In the genomic region with DNA sequence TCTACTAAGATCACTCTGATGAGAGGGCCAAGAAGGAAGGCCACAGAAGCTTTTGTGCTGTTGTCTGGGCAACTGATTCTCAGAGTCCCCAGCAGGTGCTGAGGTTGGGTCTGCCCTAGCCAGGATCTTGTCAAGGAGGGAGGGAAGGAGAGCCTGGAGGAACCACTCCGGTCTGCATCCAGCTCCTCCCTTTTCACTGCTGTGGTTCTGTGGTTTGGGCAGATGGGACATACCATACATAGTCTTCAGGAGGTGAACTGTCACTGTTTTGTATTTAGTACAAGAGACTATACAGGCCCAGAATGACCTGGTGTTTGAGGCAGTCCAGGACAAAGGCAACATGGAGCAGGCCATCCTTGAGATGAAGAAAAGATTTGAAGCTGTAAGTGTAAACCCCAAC, we compare ENCODE assay signal across 18 cellular contexts. TPM values are rescaled to one million over a fixed set of nuclear protein-coding genes. Genes with fewer than 3 reads are reported as not detected.
DNase-seq lines count a peak whose midpoint lies in the region; ATAC-seq lines count a peak whose summit lies in the region.
"Had no signal": no experiment of that assay in that cellular context is flagged by ENCODE, and none has a peak within 500 bp of the region (broad histone marks: within the 10 kb centered on the region; RNA-seq: fewer than 3 reads in every experiment).

No MANE protein-coding gene starts in this region.

- H3K27me3 Mint-ChIP-seq in activated naive CD8-positive, alpha-beta T cell treated with anti-CD3 and anti-CD28 coated beads, Interleukin-2, amount 50 U/mL, for 24 hours = no peaks in the 10 kb centered on the region
- peaks cover 0 to 4% (median 0%) of the 10 kb centered on the region in 5 donors for H3K27me3 Mint-ChIP-seq in naive thymus-derived CD4-positive, alpha-beta T cell
- no peaks in the 10 kb centered on the region for H3K27me3 Mint-ChIP-seq in activated CD4-positive, alpha-beta memory T cell treated with anti-CD3 and anti-CD28 coated beads for 36 hours
- H3K27me3 Mint-ChIP-seq in T-cell = peaks cover 0 to 2% of the 10 kb centered on the region in 2 donors

- H3K9me3 ChIP-seq in naive thymus-derived CD4-positive, alpha-beta T cell (ENCODE audit: control insufficient read depth in 2 of 3, low read length in 3 of 3) = no peaks in the 10 kb centered on the region
- H3K9me3 ChIP-seq: heart right ventricle had no signal

- H3K4me3 Mint-ChIP-seq in activated naive CD8-positive, alpha-beta T cell treated with anti-CD3 and anti-CD28 coated beads, Interleukin-2, amount 50 U/mL, for 24 hours = no peak overlapping the region
- H3K4me3 Mint-ChIP-seq in naive thymus-derived CD4-positive, alpha-beta T cell = no peak overlapping the region
- H3K4me3 Mint-ChIP-seq in activated CD4-positive, alpha-beta memory T cell treated with anti-CD3 and anti-CD28 coated beads for 36 hours = no peak overlapping the region
- no peak overlapping the region for H3K4me3 Mint-ChIP-seq in T-cell
- H3K4me3 Mint-ChIP-seq: nephron progenitor cell had no signal

- H3K9me3 Mint-ChIP-seq in activated naive CD8-positive, alpha-beta T cell treated with anti-CD3 and anti-CD28 coated beads, Interleukin-2, amount 50 U/mL, for 24 hours = no peaks in the 10 kb centered on the region
- peaks cover 0 to 1% (median 0%) of the 10 kb centered on the region in 11 donors for H3K9me3 Mint-ChIP-seq in naive thymus-derived CD4-positive, alpha-beta T cell
- no peaks in the 10 kb centered on the region for H3K9me3 Mint-ChIP-seq in activated CD4-positive, alpha-beta memory T cell treated with anti-CD3 and anti-CD28 coated beads for 36 hours
- H3K9me3 Mint-ChIP-seq in T-cell = no peaks in the 10 kb centered on the region
- H3K9me3 Mint-ChIP-seq: nephron progenitor cell had no signal

- no peaks in the 10 kb centered on the region for H3K36me3 ChIP-seq in naive thymus-derived CD4-positive, alpha-beta T cell (ENCODE audit: control insufficient read depth in 2 of 3, insufficient read depth in 3 of 3, low read length in 3 of 3)

- peak; percentile 44 for DNase-seq in ELF-1 (ENCODE audit: low read depth, low spot score)
- DNase-seq in M059J (ENCODE audit: low read depth) = peak; percentile 47
- no peak for DNase-seq in activated naive CD8-positive, alpha-beta T cell treated with anti-CD3 and anti-CD28 coated beads, Interleukin-2, amount 50 U/mL, for 24 hours
- no peak for DNase-seq in naive thymus-derived CD4-positive, alpha-beta T cell
- DNase-seq in cerebellar cortex (ENCODE audit: low spot score) = no peak
- DNase-seq in activated CD4-positive, alpha-beta memory T cell treated with anti-CD3 and anti-CD28 coated beads for 36 hours = no peak
- no peak for DNase-seq in T-cell
- DNase-seq: amniotic stem cell; cortex of kidney; GM23248; heart right ventricle; NCI-H2081 treated with DMSO at 0.1 percent for 48 hours; NCI-H82; nephron progenitor cell; stimulated activated naive CD8-positive, alpha-beta T cell treated with anti-CD3 and anti-CD28 coated beads, Interleukin-15, Interleukin-2, amounts not matched to agents 100 U/mL and 50 U/mL, for 24 hours had no signal

- no peaks in the 10 kb centered on the region for H3K27me3 ChIP-seq in naive thymus-derived CD4-positive, alpha-beta T cell (ENCODE audit: control insufficient read depth in 2 of 2, insufficient read depth in 2 of 2, low read length in 2 of 2)
- H3K27me3 ChIP-seq: heart right ventricle had no signal

- H3K36me3 Mint-ChIP-seq in activated naive CD8-positive, alpha-beta T cell treated with anti-CD3 and anti-CD28 coated beads, Interleukin-2, amount 50 U/mL, for 24 hours (ENCODE audit: low read depth) = no peaks in the 10 kb centered on the region
- no peaks in the 10 kb centered on the region for H3K36me3 Mint-ChIP-seq in naive thymus-derived CD4-positive, alpha-beta T cell
- no peaks in the 10 kb centered on the region for H3K36me3 Mint-ChIP-seq in activated CD4-positive, alpha-beta memory T cell treated with anti-CD3 and anti-CD28 coated beads for 36 hours
- H3K36me3 Mint-ChIP-seq in T-cell = no peaks in the 10 kb centered on the region

- H3K27ac Mint-ChIP-seq in activated naive CD8-positive, alpha-beta T cell treated with anti-CD3 and anti-CD28 coated beads, Interleukin-2, amount 50 U/mL, for 24 hours = no peak overlapping the region
- H3K27ac Mint-ChIP-seq in naive thymus-derived CD4-positive, alpha-beta T cell = no peak overlapping the region
- H3K27ac Mint-ChIP-seq in activated CD4-positive, alpha-beta memory T cell treated with anti-CD3 and anti-CD28 coated beads for 36 hours = no peak overlapping the region
- H3K27ac Mint-ChIP-seq in T-cell = no peak overlapping the region
- H3K27ac Mint-ChIP-seq: nephron progenitor cell had no signal

- H3K27ac ChIP-seq in naive thymus-derived CD4-positive, alpha-beta T cell (ENCODE audit: low read depth, low read length) = no peak overlapping the region
- H3K27ac ChIP-seq: C4-2B, GM23248, heart right ventricle had no signal

- intact Hi-C loops in naive thymus-derived CD4-positive, alpha-beta T cell (cut with micrococcal nuclease) = no loop called here
- intact Hi-C loops in activated CD4-positive, alpha-beta memory T cell treated with anti-CD3 and anti-CD28 coated beads for 36 hours (cut with micrococcal nuclease) = no loop called here

- CTCF ChIA-PET in naive thymus-derived CD4-positive, alpha-beta T cell (lab: Charles Lee) = interaction anchor here (0.5 to 0.7 kb wide), 2 partner anchors 16 to 33 kb away, joined by 3 to 4 read pairs; no protein-coding TSS in a partner anchor
- CTCF ChIA-PET in activated CD4-positive, alpha-beta memory T cell treated with anti-CD3 and anti-CD28 coated beads for 36 hours (lab: Charles Lee) = no interaction called here
- CTCF ChIA-PET in T-cell (lab: Charles Lee) = interaction anchor here in 1 of 2 donors (0.6 kb wide), 2 partner anchors 146 to 1364 kb away, joined by 3 to 5 read pairs; no protein-coding TSS in a partner anchor

- ATAC-seq in activated naive CD8-positive, alpha-beta T cell treated with anti-CD3 and anti-CD28 coated beads, Interleukin-2, amount 50 U/mL, for 24 hours = peak; percentile 43
- peak; percentile 26 for ATAC-seq in naive thymus-derived CD4-positive, alpha-beta T cell
- ATAC-seq in GM21737 (IDR thresholded peaks at IDR 0.05; ENCODE audit: unreplicated experiment) = no peak
- ATAC-seq in T-cell (replicated peaks in 1 of 4) = no peak
- ATAC-seq: esophagus mucosa; heart right ventricle; stimulated activated naive CD8-positive, alpha-beta T cell treated with anti-CD3 and anti-CD28 coated beads, Interleukin-15, Interleukin-2, amounts not matched to agents 100 U/mL and 50 U/mL, for 24 hours had no signal

- no peak overlapping the region for H3K4me3 ChIP-seq in naive thymus-derived CD4-positive, alpha-beta T cell (ENCODE audit: low read length)
- H3K4me3 ChIP-seq: GM23248, heart right ventricle had no signal

- POLR2A ChIA-PET in naive thymus-derived CD4-positive, alpha-beta T cell (lab: Charles Lee) = no interaction called here
- POLR2A ChIA-PET in activated CD4-positive, alpha-beta memory T cell treated with anti-CD3 and anti-CD28 coated beads for 36 hours (lab: Charles Lee) = interaction anchor here (0.6 kb wide), 1 partner anchor 22 kb away, joined by 3 read pairs; the partner anchor contains the start of gene C3orf62
- POLR2A ChIA-PET in T-cell (lab: Charles Lee) = no interaction called here

- H3K4me1 Mint-ChIP-seq in activated naive CD8-positive, alpha-beta T cell treated with anti-CD3 and anti-CD28 coated beads, Interleukin-2, amount 50 U/mL, for 24 hours = no peaks in the 10 kb centered on the region
- peaks cover 0 to 6% (median 0%) of the 10 kb centered on the region in 7 donors for H3K4me1 Mint-ChIP-seq in naive thymus-derived CD4-positive, alpha-beta T cell
- no peaks in the 10 kb centered on the region for H3K4me1 Mint-ChIP-seq in activated CD4-positive, alpha-beta memory T cell treated with anti-CD3 and anti-CD28 coated beads for 36 hours (ENCODE audit: low read depth)
- no peaks in the 10 kb centered on the region for H3K4me1 Mint-ChIP-seq in T-cell

- H3K4me1 ChIP-seq in naive thymus-derived CD4-positive, alpha-beta T cell (ENCODE audit: control insufficient read depth in 2 of 2, insufficient read depth in 2 of 2, low read length in 2 of 2) = no peaks in the 10 kb centered on the region
- H3K4me1 ChIP-seq: heart right ventricle had no signal

RNA-seq across cellular contexts. Expression of gene C3orf62, which starts 21.9 kb away (rescaled TPM):
- 0.34 and 4.7 TPM in 2 replicates for total RNA-seq in M059J (2014; rRNA removed; shearing (Covaris generic))
- 10 to 100 TPM in 4 of 5 experiments, 1 to 10 TPM in 1; 8.6 to 14.5 (median 10.9) TPM for total RNA-seq in naive thymus-derived CD4-positive, alpha-beta T cell
- 1 to 10 TPM; 1.3 to 2.3 TPM for polyA plus RNA-seq in naive thymus-derived CD4-positive, alpha-beta T cell
- 1 to 10 TPM; 2.8 to 3.0 TPM for total RNA-seq in activated CD4-positive, alpha-beta memory T cell treated with anti-CD3 and anti-CD28 coated beads for 36 hours
- 10 to 100 TPM in 3 of 5 donors, 1 to 10 TPM in 2; 8.5 to 12.8 (median 10.9) TPM for total RNA-seq in T-cell

Comparison
In these comparisons a context has a peak if more than half of its experiments do, and no peak if none do; other contexts are left out.
1. DNase-seq: peak in ELF-1 (single experiment) and M059J (single experiment); none in activated naive CD8-positive, alpha-beta T cell treated with anti-CD3 and anti-CD28 coated beads, Interleukin-2, amount 50 U/mL, for 24 hours (single experiment), naive thymus-derived CD4-positive, alpha-beta T cell (0 of 9), cerebellar cortex (single experiment), activated CD4-positive, alpha-beta memory T cell treated with anti-CD3 and anti-CD28 coated beads for 36 hours (single experiment) and T-cell (0 of 34).
2. ATAC-seq: peak in activated naive CD8-positive, alpha-beta T cell treated with anti-CD3 and anti-CD28 coated beads, Interleukin-2, amount 50 U/mL, for 24 hours (single experiment) and naive thymus-derived CD4-positive, alpha-beta T cell (single experiment); none in GM21737 (single experiment) and T-cell (0 of 4).